26 cellular contexts compared by ENCODE assay signal in the genomic region with DNA sequence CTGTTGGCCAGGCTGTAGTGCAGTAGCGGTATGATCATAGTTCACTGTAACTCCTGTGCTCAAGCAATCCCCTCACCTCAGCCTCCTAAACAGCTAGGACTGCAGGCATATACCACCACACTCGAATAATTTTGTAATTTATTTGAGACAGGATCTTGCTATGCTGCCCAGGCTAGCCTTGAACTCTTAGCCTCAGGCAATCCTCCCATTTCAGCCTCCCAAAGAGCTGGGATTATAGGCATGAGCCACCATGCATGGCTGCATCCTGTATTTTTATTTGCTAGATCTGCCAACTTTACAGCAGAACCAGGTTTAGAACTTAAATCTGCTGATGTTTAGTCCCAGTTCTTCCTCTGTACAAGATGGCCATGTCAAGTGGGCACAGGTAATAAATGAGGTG.
"Had no signal": no experiment of that assay in that cellular context is flagged by ENCODE, and none has a peak within 500 bp of the region (broad histone marks: within the 10 kb centered on the region; RNA-seq: fewer than 3 reads in every experiment).

No MANE protein-coding gene starts in this region.

- H3K9me3 Mint-ChIP-seq: dendritic cell treated with granulocyte-macrophage colony-stimulating factor and Interleukin-4, amounts not matched to agents 40 ng/mL and 50 ng/mL, for 4 days; effector memory CD8-positive, alpha-beta T cell had no signal

- H3K27me3 ChIP-seq: colonic mucosa, dorsolateral prefrontal cortex, esophagus muscularis mucosa, gastrocnemius medialis, gastroesophageal sphincter, hepatocyte had no signal

- ATAC-seq: effector memory CD8-positive, alpha-beta T cell; esophagus mucosa; foreskin keratinocyte; gastrocnemius medialis; gastroesophageal sphincter; heart left ventricle; heart right ventricle had no signal

- H3K27ac ChIP-seq: colonic mucosa, coronary artery, dorsolateral prefrontal cortex, epithelial cell of prostate, esophagus muscularis mucosa, esophagus squamous epithelium, foreskin keratinocyte, gastrocnemius medialis, gastroesophageal sphincter, heart left ventricle, heart right ventricle, hepatocyte had no signal

- DNase-seq: colonic mucosa; cortex of kidney; dermis blood vessel endothelial cell; dorsolateral prefrontal cortex; effector CD4-positive, alpha-beta T cell; effector CD8-positive, alpha-beta T cell; effector memory CD4-positive, alpha-beta T cell; effector memory CD8-positive, alpha-beta T cell; endodermal cell; erythroblast; esophagus squamous epithelium; foreskin fibroblast; foreskin keratinocyte; foreskin melanocyte; gastrocnemius medialis; glutamatergic neuron; head of caudate nucleus; heart left ventricle; heart right ventricle had no signal

- H3K36me3 ChIP-seq: colonic mucosa, esophagus muscularis mucosa, esophagus squamous epithelium, gastrocnemius medialis, gastroesophageal sphincter, heart left ventricle, heart right ventricle had no signal

- H3K4me3 ChIP-seq: colonic mucosa, coronary artery, dorsolateral prefrontal cortex, esophagus muscularis mucosa, esophagus squamous epithelium, gastrocnemius medialis, gastroesophageal sphincter, heart left ventricle, heart right ventricle, hepatocyte had no signal

- H3K4me2 ChIP-seq: hepatocyte had no signal

- H3K4me3 Mint-ChIP-seq: dendritic cell treated with granulocyte-macrophage colony-stimulating factor and Interleukin-4, amounts not matched to agents 40 ng/mL and 50 ng/mL, for 4 days; effector memory CD8-positive, alpha-beta T cell; endodermal cell had no signal

- H3K79me2 ChIP-seq: hepatocyte had no signal

- H3K27ac Mint-ChIP-seq: dendritic cell treated with granulocyte-macrophage colony-stimulating factor and Interleukin-4, amounts not matched to agents 40 ng/mL and 50 ng/mL, for 4 days; effector memory CD8-positive, alpha-beta T cell; endodermal cell had no signal

- H3K4me1 ChIP-seq: colonic mucosa, esophagus muscularis mucosa, esophagus squamous epithelium, foreskin keratinocyte, gastrocnemius medialis, gastroesophageal sphincter, heart left ventricle, heart right ventricle had no signal

- H2AFZ ChIP-seq: hepatocyte had no signal
